In the genomic region with DNA sequence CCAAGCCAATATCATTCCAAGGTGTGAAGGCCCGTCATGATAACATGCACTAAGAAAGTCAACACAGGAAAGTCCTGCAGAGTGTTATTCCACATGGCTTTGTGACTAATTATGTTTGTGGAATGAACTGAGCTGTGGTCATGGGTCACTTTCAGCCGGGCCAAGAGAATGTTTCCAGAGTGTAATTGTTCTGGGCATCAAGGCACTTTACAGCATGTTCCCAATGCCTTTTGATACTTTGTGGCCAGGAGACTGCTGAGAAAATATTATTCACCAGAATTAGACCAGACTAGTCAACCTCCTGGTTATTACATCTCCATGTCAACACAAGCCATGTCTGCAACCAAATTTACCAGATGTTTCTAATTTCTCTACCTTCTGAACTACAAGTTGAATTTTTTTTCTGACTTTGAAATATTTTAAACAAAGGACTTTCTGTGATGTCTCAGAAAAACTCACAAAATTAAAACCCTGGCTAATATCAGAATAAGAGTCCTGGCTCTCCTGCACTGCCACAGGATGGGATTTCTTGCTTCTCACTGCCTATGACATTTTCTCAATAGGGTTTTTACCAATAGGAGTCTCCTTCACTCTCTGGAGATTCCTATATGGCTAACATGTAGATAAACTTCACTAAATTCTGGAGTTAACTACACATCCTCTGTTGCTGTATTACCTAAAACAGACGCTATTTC, we compare ENCODE assay signal across 11 cellular contexts.
DNase-seq lines count a peak whose midpoint lies in the region; TF ChIP-seq lines count a peak whose summit lies in the region.
"Had no signal": no experiment of that assay in that cellular context is flagged by ENCODE, and none has a peak within 500 bp of the region (broad histone marks: within the 10 kb centered on the region; RNA-seq: fewer than 3 reads in every experiment).

No MANE protein-coding gene starts in this region.

- no peak overlapping the region for H3K4me3 Mint-ChIP-seq in CD4-positive, alpha-beta memory T cell
- H3K4me3 Mint-ChIP-seq: activated T-cell treated with anti-CD3 and anti-CD28 coated beads, Interleukin-2, amount 50 U/mL, for 72 hours; natural killer cell treated with Interleukin-12 subunit alpha and Interleukin-12 subunit beta and Interleukin-15 and Interleukin-18, amount 100 ng/mL, for 72 hours had no signal

- peaks cover 0 to 7% (median 0%) of the 10 kb centered on the region in 8 donors for H3K9me3 Mint-ChIP-seq in CD4-positive, alpha-beta memory T cell
- H3K9me3 Mint-ChIP-seq: activated T-cell treated with anti-CD3 and anti-CD28 coated beads, Interleukin-2, amount 50 U/mL, for 72 hours had no signal

- TF ChIP-seq CTCF in astrocyte of the cerebellum (IDR thresholded peaks at IDR 0.05; ENCODE audit: low read depth, low read length, missing control alignments) (no peak), left ventricle myocardium inferior (IDR thresholded peaks at IDR 0.05; ENCODE audit: borderline replicate concordance) (no peak), retinal pigment epithelial cell (conservative IDR thresholded peaks at IDR 0.05; ENCODE audit: low read depth, low read length) (no peak)

- no peaks in the 10 kb centered on the region for H3K4me1 ChIP-seq in left ventricle myocardium inferior
- peaks cover 12% of the 10 kb centered on the region for H3K4me1 ChIP-seq in CD4-positive, alpha-beta memory T cell (ENCODE audit: insufficient read depth, low read length)

- CTCF ChIA-PET in CD4-positive, alpha-beta memory T cell (lab: Charles Lee; ENCODE audit: partially characterized antibody) = interaction anchor here (2.7 to 3.4 kb wide), 2 partner anchors 208 to 256 kb away, joined by 27 to 30 read pairs; no protein-coding TSS in a partner anchor

- H3K36me3 ChIP-seq in left ventricle myocardium inferior = no peaks in the 10 kb centered on the region
- H3K36me3 ChIP-seq in CD4-positive, alpha-beta memory T cell (ENCODE audit: insufficient read depth, low read length) = no peaks in the 10 kb centered on the region

- H3K9me3 ChIP-seq in left ventricle myocardium inferior (replicated peaks) = peaks cover 40% of the 10 kb centered on the region
- no peaks in the 10 kb centered on the region for H3K9me3 ChIP-seq in CD4-positive, alpha-beta memory T cell (ENCODE audit: control insufficient read depth in 1 of 2, low read length in 2 of 2)

- H3K27ac ChIP-seq in left ventricle myocardium inferior (replicated peaks) = peak overlapping the region; percentile 61
- no peak overlapping the region for H3K27ac ChIP-seq in CD4-positive, alpha-beta memory T cell (ENCODE audit: low read depth, low read length)

- H3K27me3 Mint-ChIP-seq in CD4-positive, alpha-beta memory T cell = no peaks in the 10 kb centered on the region
- H3K27me3 Mint-ChIP-seq: natural killer cell treated with Interleukin-12 subunit alpha and Interleukin-12 subunit beta and Interleukin-15 and Interleukin-18, amount 100 ng/mL, for 72 hours had no signal

- H3K27me3 ChIP-seq in left ventricle myocardium inferior (ENCODE audit: low read depth) = no peaks in the 10 kb centered on the region
- no peaks in the 10 kb centered on the region for H3K27me3 ChIP-seq in CD4-positive, alpha-beta memory T cell (ENCODE audit: insufficient read depth, low read length)

- H3K4me1 Mint-ChIP-seq in CD4-positive, alpha-beta memory T cell = peaks cover 3 to 11% (median 7%) of the 10 kb centered on the region in 4 donors

- in situ Hi-C loops in astrocyte of the cerebellum (cut with HindIII; ENCODE audit: low sequenced_read_pairs) = no loop called here

- no peak overlapping the region for H3K27ac Mint-ChIP-seq in CD4-positive, alpha-beta memory T cell
- H3K27ac Mint-ChIP-seq: activated T-cell treated with anti-CD3 and anti-CD28 coated beads, Interleukin-2, amount 50 U/mL, for 72 hours; natural killer cell treated with Interleukin-12 subunit alpha and Interleukin-12 subunit beta and Interleukin-15 and Interleukin-18, amount 100 ng/mL, for 72 hours had no signal

- POLR2A ChIA-PET in CD4-positive, alpha-beta memory T cell (lab: Charles Lee; ENCODE audit: partially characterized antibody) = no interaction called here

- intact Hi-C loops in left ventricle myocardium inferior (cut with micrococcal nuclease) = no loop called here
- intact Hi-C loops in CD4-positive, alpha-beta memory T cell (cut with micrococcal nuclease) = no loop called here

- no peaks in the 10 kb centered on the region for H3K36me3 Mint-ChIP-seq in CD4-positive, alpha-beta memory T cell
- H3K36me3 Mint-ChIP-seq: natural killer cell treated with Interleukin-12 subunit alpha and Interleukin-12 subunit beta and Interleukin-15 and Interleukin-18, amount 100 ng/mL, for 72 hours had no signal

- no peak overlapping the region for H3K4me3 ChIP-seq in astrocyte of the cerebellum (ENCODE audit: low read depth, low read length)
- no peak overlapping the region for H3K4me3 ChIP-seq in left ventricle myocardium inferior
- H3K4me3 ChIP-seq in retinal pigment epithelial cell (ENCODE audit: low read length) = no peak overlapping the region
- no peak overlapping the region for H3K4me3 ChIP-seq in CD4-positive, alpha-beta memory T cell (ENCODE audit: low read length in 2 of 2)

- DNase-seq in Daoy (ENCODE audit: low read depth) (peak; percentile 82), astrocyte of the cerebellum (ENCODE audit: low read depth) (peak; percentile 99), left ventricle myocardium inferior (no peak), retinal pigment epithelial cell (ENCODE audit: low read depth) (peak; percentile 64), COLO829 (ENCODE audit: low spot score) (no peak), NCI-H748 treated with DMSO at 0.1 percent for 48 hours (lab: John Stamatoyannopoulos, UW) (no peak), SHP77 (lab: John Stamatoyannopoulos, UW) (no peak)
- no peak for DNase-seq in CD4-positive, alpha-beta memory T cell
- DNase-seq: activated T-cell treated with anti-CD3 and anti-CD28 coated beads, Interleukin-2, amount 50 U/mL, for 72 hours; NCI-H2171 had no signal

Comparison
In these comparisons a context has a peak if more than half of its experiments do, and no peak if none do; other contexts are left out.
1. DNase-seq: peak in Daoy (single experiment), astrocyte of the cerebellum (single experiment) and retinal pigment epithelial cell (single experiment); none in left ventricle myocardium inferior (single experiment), COLO829 (single experiment), NCI-H748 treated with DMSO at 0.1 percent for 48 hours (single experiment), SHP77 (0 of 2) and CD4-positive, alpha-beta memory T cell (0 of 5).